ENCODE assay signal across 11 cellular contexts in genomic region chr21:22120616-22121266, GRCh38.
DNase-seq lines count a peak whose midpoint lies in the region; ATAC-seq and TF ChIP-seq lines count a peak whose summit lies in the region.
"Had no signal": no experiment of that assay in that cellular context is flagged by ENCODE, and none has a peak within 500 bp of the region (broad histone marks: within the 10 kb centered on the region; RNA-seq: fewer than 3 reads in every experiment).

No MANE protein-coding gene starts in this region.

- H3F3A ChIP-seq in OCI-LY1 (ENCODE audit: insufficient read depth, low read length) = no peaks in the 10 kb centered on the region

- H3K4me1 Mint-ChIP-seq in natural killer cell = no peaks in the 10 kb centered on the region
- H3K4me1 Mint-ChIP-seq: activated CD8-positive, alpha-beta memory T cell treated with anti-CD3 and anti-CD28 coated beads, Interleukin-2, amount 10 ng/mL, durations not matched to agents 7 days and 5 days had no signal

- H3K9me3 ChIP-seq in cardiac muscle cell (ENCODE audit: low read depth) = no peaks in the 10 kb centered on the region
- H3K9me3 ChIP-seq in OCI-LY1 (ENCODE audit: low read length) = peaks cover 4% of the 10 kb centered on the region; the same call in 1 of the 2 replicates
- H3K9me3 ChIP-seq: suprapubic skin had no signal

- H3K27me3 Mint-ChIP-seq in natural killer cell (ENCODE audit: low read depth in 2 of 2) = no peaks in the 10 kb centered on the region
- H3K27me3 Mint-ChIP-seq: activated CD8-positive, alpha-beta memory T cell treated with anti-CD3 and anti-CD28 coated beads, Interleukin-2, amount 10 ng/mL, durations not matched to agents 7 days and 5 days had no signal

- no peaks in the 10 kb centered on the region for H3K79me2 ChIP-seq in OCI-LY1 (ENCODE audit: insufficient read depth, low read length)

- no peak overlapping the region for H3K27ac Mint-ChIP-seq in natural killer cell
- H3K27ac Mint-ChIP-seq: activated CD8-positive, alpha-beta memory T cell treated with anti-CD3 and anti-CD28 coated beads, Interleukin-2, amount 10 ng/mL, durations not matched to agents 7 days and 5 days had no signal

- peaks cover 6 to 10% of the 10 kb centered on the region in 2 donors for H3K9me3 Mint-ChIP-seq in natural killer cell

- H3K36me3 ChIP-seq in cardiac muscle cell (no peaks in the 10 kb centered on the region), OCI-LY1 (ENCODE audit: insufficient read depth, low read length) (no peaks in the 10 kb centered on the region)
- H3K36me3 ChIP-seq: suprapubic skin had no signal

- H3K27ac ChIP-seq in cardiac muscle cell (no peak overlapping the region), OCI-LY1 (ENCODE audit: low read depth, low read length, poor library complexity, severe bottlenecking) (no peak overlapping the region)
- H3K27ac ChIP-seq: suprapubic skin had no signal

- H3K4me3 Mint-ChIP-seq in natural killer cell = no peak overlapping the region
- H3K4me3 Mint-ChIP-seq: activated CD8-positive, alpha-beta memory T cell treated with anti-CD3 and anti-CD28 coated beads, Interleukin-2, amount 10 ng/mL, durations not matched to agents 7 days and 5 days had no signal

- H3K36me3 Mint-ChIP-seq in natural killer cell = no peaks in the 10 kb centered on the region
- H3K36me3 Mint-ChIP-seq: activated CD8-positive, alpha-beta memory T cell treated with anti-CD3 and anti-CD28 coated beads, Interleukin-2, amount 10 ng/mL, durations not matched to agents 7 days and 5 days had no signal

- no peak overlapping the region for H2AFZ ChIP-seq in OCI-LY1 (ENCODE audit: low read length)

- H3K4me1 ChIP-seq in cardiac muscle cell (ENCODE audit: low read depth) (no peaks in the 10 kb centered on the region), OCI-LY1 (ENCODE audit: insufficient read depth, low read length, severe bottlenecking) (no peaks in the 10 kb centered on the region)
- H3K4me1 ChIP-seq: suprapubic skin had no signal

- no peaks in the 10 kb centered on the region for H4K20me1 ChIP-seq in OCI-LY1 (ENCODE audit: insufficient read depth, low read length)

- H3K9me2 ChIP-seq in OCI-LY1 (ENCODE audit: low read depth, low read length) = no peaks in the 10 kb centered on the region

- no peak overlapping the region; the same call in 1 of the 2 replicates for H3K4me2 ChIP-seq in OCI-LY1 (ENCODE audit: low read length)

- intact Hi-C loops in left cardiac atrium (cut with DNase I) (no loop called here), left colon (cut with DNase I, micrococcal nuclease) (loop anchor here in 1 of 2 donors (10.0 kb wide), 1 partner anchor 1316 kb away; no protein-coding TSS in a partner anchor), natural killer cell (cut with micrococcal nuclease) (no loop called here)

- no peak overlapping the region for H3K4me3 ChIP-seq in cardiac muscle cell
- no peak overlapping the region for H3K4me3 ChIP-seq in OCI-LY1 (ENCODE audit: low read depth, low read length, poor library complexity, severe bottlenecking)
- H3K4me3 ChIP-seq in fibroblast of pulmonary artery (replicated peaks; ENCODE audit: low read depth, low read length) = no peak overlapping the region
- H3K4me3 ChIP-seq: suprapubic skin had no signal

- ATAC-seq in left cardiac atrium (no peak), HG02763 (IDR thresholded peaks at IDR 0.05; ENCODE audit: unreplicated experiment) (no peak), HG02610 (IDR thresholded peaks at IDR 0.05; ENCODE audit: unreplicated experiment) (no peak), left colon (no peak), natural killer cell (no peak)
- ATAC-seq: activated CD8-positive, alpha-beta memory T cell treated with anti-CD3 and anti-CD28 coated beads, Interleukin-2, amount 10 ng/mL, durations not matched to agents 7 days and 5 days had no signal

- H3K27me3 ChIP-seq in cardiac muscle cell (no peaks in the 10 kb centered on the region), OCI-LY1 (ENCODE audit: insufficient read depth, low read length) (no peaks in the 10 kb centered on the region)
- H3K27me3 ChIP-seq: suprapubic skin had no signal

- H3K9ac ChIP-seq in OCI-LY1 (ENCODE audit: low read length) = no peak overlapping the region

- TF ChIP-seq CTCF in cardiac muscle cell (IDR thresholded peaks at IDR 0.05; ENCODE audit: low read depth, low read length) (peak; percentile 30), OCI-LY1 (IDR thresholded peaks at IDR 0.05; ENCODE audit: low read length) (peak; percentile 61), fibroblast of pulmonary artery (IDR thresholded peaks at IDR 0.05; ENCODE audit: low read length, missing control alignments) (peak; percentile 37), natural killer cell (IDR thresholded peaks at IDR 0.05) (no peak)

- DNase-seq in cardiac muscle cell (ENCODE audit: low read depth in 1 of 2, low spot score in 1 of 2) (peak in 1 of 2 donors; percentile 24), left cardiac atrium (no peak), fibroblast of pulmonary artery (ENCODE audit: low read depth) (peak; percentile 31), left colon (no peak), natural killer cell (no peak)
- DNase-seq: activated CD8-positive, alpha-beta memory T cell treated with anti-CD3 and anti-CD28 coated beads, Interleukin-2, amount 10 ng/mL, durations not matched to agents 7 days and 5 days; T-helper 1 cell had no signal
